16 cellular contexts compared by ENCODE assay signal in genomic region chr19:18443406-18443805, GRCh38. TPM values are rescaled to one million over a fixed set of nuclear protein-coding genes. Genes with fewer than 3 reads are reported as not detected.
DNase-seq lines count a peak whose midpoint lies in the region; ATAC-seq, FAIRE-seq and TF ChIP-seq lines count a peak whose summit lies in the region.
"Had no signal": no experiment of that assay in that cellular context is flagged by ENCODE, and none has a peak within 500 bp of the region (broad histone marks: within the 10 kb centered on the region; RNA-seq: fewer than 3 reads in every experiment).

No MANE protein-coding gene starts in this region.

- H3K79me2 ChIP-seq in K562 (ENCODE audit: control insufficient read depth, insufficient read depth, low read length) = peaks cover 5% of the 10 kb centered on the region; the same call in 1 of the 3 replicates

- no peaks in the 10 kb centered on the region for H3K9me3 ChIP-seq in BLaER1 treated with 17β-estradiol and CSF1 and Interleukin-3, amounts not matched to agents 10 nM and 100 nM (replicated peaks in 1 of 11)
- H3K9me3 ChIP-seq in CD8-positive, alpha-beta T cell (ENCODE audit: low read length) = no peaks in the 10 kb centered on the region
- no peaks in the 10 kb centered on the region for H3K9me3 ChIP-seq in K562 (replicated peaks; ENCODE audit: control insufficient read depth, insufficient read depth, low read depth, low read length)
- peaks cover 0 to 4% of the 10 kb centered on the region in 2 donors for H3K9me3 ChIP-seq in neuronal stem cell (replicated peaks in 1 of 2; ENCODE audit: control insufficient read depth in 2 of 2, insufficient read depth in 1 of 2, low read depth in 1 of 2, low read length in 2 of 2)
- H3K9me3 ChIP-seq: BE2C had no signal

- no peak overlapping the region for H3K14ac ChIP-seq in neuronal stem cell (ENCODE audit: low read length)

- TF ChIP-seq CTCF in CD8-positive, alpha-beta T cell (IDR thresholded peaks at IDR 0.05) = no peak
- TF ChIP-seq CTCF in K562 (IDR thresholded peaks at IDR 0.05 in 2 of 3, conservative IDR thresholded peaks at IDR 0.05 in 1 of 3; ENCODE audit: insufficient read depth in 2 of 3, low read depth in 1 of 3, low read length in 3 of 3) = no peak

- intact Hi-C loops in CD8-positive, alpha-beta T cell (cut with DNase I, micrococcal nuclease) = no loop called here
- intact Hi-C loops in K562 (cut with micrococcal nuclease) = no loop called here

- TF ChIP-seq POLR2A in K562 (conservative IDR thresholded peaks at IDR 0.05) = no peak

- no peaks in the 10 kb centered on the region for H3K27me3 Mint-ChIP-seq in CD8-positive, alpha-beta T cell (ENCODE audit: low read depth)

- peaks cover 18% of the 10 kb centered on the region for H3K4me1 Mint-ChIP-seq in CD8-positive, alpha-beta T cell (ENCODE audit: low read depth)

- H3K27ac ChIP-seq in BLaER1 treated with 17β-estradiol and CSF1 and Interleukin-3, amounts not matched to agents 10 nM and 100 nM = peak overlapping the region in 3 of 11 experiments; percentile 14 to 30 (median 20); a peak in 4 of 22 replicates
- no peak overlapping the region for H3K27ac ChIP-seq in CD8-positive, alpha-beta T cell (ENCODE audit: low read depth, low read length)
- no peak overlapping the region for H3K27ac ChIP-seq in K562 (ENCODE audit: extremely low read depth, low read depth, low read length)
- H3K27ac ChIP-seq in neuronal stem cell (replicated peaks; ENCODE audit: low read length) = no peak overlapping the region

- no peak for TF ChIP-seq EP300 in K562 (IDR thresholded peaks at IDR 0.05; ENCODE audit: low read length)

- no peak for FAIRE-seq in K562 (lab: Jason Lieb, UNC)
- no peak for FAIRE-seq in frontal cortex (lab: Jason Lieb, UNC)

- H2AFZ ChIP-seq in K562 (ENCODE audit: low read depth, low read length) = no peak overlapping the region
- no peak overlapping the region for H2AFZ ChIP-seq in neuronal stem cell (ENCODE audit: low read length)

- H2BK120ac ChIP-seq in neuronal stem cell (ENCODE audit: low read depth, low read length) = no peak overlapping the region

- DNase-seq in CD8-positive, alpha-beta T cell = no peak
- DNase-seq in K562 (ENCODE audit: extremely low read depth in 1 of 4, low spot score in 3 of 4) (no peak), neuronal stem cell (ENCODE audit: low spot score) (no peak), frontal cortex (ENCODE audit: low spot score in 2 of 2) (no peak), T1000 (lab: John Stamatoyannopoulos, UW) (no peak)
- DNase-seq: BE2C, H7, NCI-H1417, NCI-H2029, NCI-H510A, NCI-H82, SIG-M5 had no signal

- POLR2A ChIA-PET in CD8-positive, alpha-beta T cell (lab: Charles Lee) = no interaction called here
- POLR2A ChIA-PET in K562 (lab: Yijun Ruan, JAX) = interaction anchor here (1.0 kb wide), 1 partner anchor 25 kb away, joined by 3 read pairs; no protein-coding TSS in a partner anchor

- H2AK5ac ChIP-seq in neuronal stem cell (ENCODE audit: low read depth, low read length) = peak overlapping the region; percentile 69

- no peak overlapping the region for H4K8ac ChIP-seq in neuronal stem cell (ENCODE audit: low read depth, low read length)

- ATAC-seq in CD8-positive, alpha-beta T cell = no peak
- ATAC-seq in K562 (no peak), GM18517 (IDR thresholded peaks at IDR 0.05; ENCODE audit: unreplicated experiment) (no peak)
- ATAC-seq: Panc1 had no signal

- peak overlapping the region; percentile 49 for H3K27ac Mint-ChIP-seq in CD8-positive, alpha-beta T cell

- peaks cover 43% of the 10 kb centered on the region for H3K36me3 Mint-ChIP-seq in CD8-positive, alpha-beta T cell

- H2BK5ac ChIP-seq in neuronal stem cell (ENCODE audit: low read length) = peak overlapping the region; percentile 22

- no peaks in the 10 kb centered on the region for H3K9me3 Mint-ChIP-seq in CD8-positive, alpha-beta T cell

- no peak overlapping the region for H3K4me3 Mint-ChIP-seq in CD8-positive, alpha-beta T cell

- no peak overlapping the region for H2BK15ac ChIP-seq in neuronal stem cell (ENCODE audit: low read length)

- peaks cover under 1% of the 10 kb centered on the region for H3K79me1 ChIP-seq in neuronal stem cell (ENCODE audit: low read depth, low read length)

- no peak overlapping the region for H2BK12ac ChIP-seq in neuronal stem cell (ENCODE audit: low read length)

- peak overlapping the region; percentile 66 for H3K18ac ChIP-seq in neuronal stem cell (ENCODE audit: low read length)

- H3K4me2 ChIP-seq in BLaER1 treated with 17β-estradiol and CSF1 and Interleukin-3, amounts not matched to agents 10 nM and 100 nM = peak overlapping the region in 10 of 11 experiments; percentile 7 to 77 (median 58); a peak in 15 of 22 replicates
- no peak overlapping the region for H3K4me2 ChIP-seq in K562 (ENCODE audit: insufficient read depth, low read length)
- H3K4me2 ChIP-seq in neuronal stem cell (ENCODE audit: insufficient read depth, low read length, poor library complexity, severe bottlenecking) = no peak overlapping the region

- H3K9me1 ChIP-seq in K562 (ENCODE audit: control insufficient read depth, insufficient read depth, low read length) = peaks cover 14% of the 10 kb centered on the region

- peak overlapping the region; percentile 36 for H3K23ac ChIP-seq in neuronal stem cell (ENCODE audit: low read depth, low read length, poor library complexity)

- H3K36me3 ChIP-seq in BLaER1 treated with 17β-estradiol and CSF1 and Interleukin-3, amounts not matched to agents 10 nM and 100 nM = peaks cover 39 to 66% (median 55%) of the 10 kb centered on the region in 11 experiments
- H3K36me3 ChIP-seq in CD8-positive, alpha-beta T cell (ENCODE audit: insufficient read depth, low read length) = peaks cover 38% of the 10 kb centered on the region
- H3K36me3 ChIP-seq in K562 (ENCODE audit: control insufficient read depth, insufficient read depth, low read length) (peaks cover 53% of the 10 kb centered on the region), neuronal stem cell (replicated peaks in 1 of 2; ENCODE audit: control insufficient read depth in 2 of 2, insufficient read depth in 2 of 2, low read length in 2 of 2) (peaks cover 8 to 25% of the 10 kb centered on the region in 2 donors)

- BruUV-seq in K562 (replicated peaks; lab: Mats Ljungman, UMichigan) = no TSS peak

- WGBS in K562 (ENCODE audit: insufficient coverage, low coverage, missing lambda C conversion rate) = 98% methylated on average over 6 of the region's 6 CpGs
- no CpG with 5 or more reads among the region's 6 CpGs for WGBS in neuronal stem cell (ENCODE audit: extremely low coverage in 2 of 2, insufficient read length in 2 of 2, insufficient replicate concordance in 1 of 2), 2 donors

- H3K4me3 ChIP-seq in BLaER1 treated with 17β-estradiol and CSF1 and Interleukin-3, amounts not matched to agents 10 nM and 100 nM = no peak overlapping the region
- no peak overlapping the region for H3K4me3 ChIP-seq in CD8-positive, alpha-beta T cell (ENCODE audit: low read depth, low read length)
- H3K4me3 ChIP-seq in K562 (no peak overlapping the region), neuronal stem cell (ENCODE audit: low read length in 2 of 2) (no peak overlapping the region)

- peaks cover 41 to 72% (median 64%) of the 10 kb centered on the region in 10 experiments for H3K4me1 ChIP-seq in BLaER1 treated with 17β-estradiol and CSF1 and Interleukin-3, amounts not matched to agents 10 nM and 100 nM
- peaks cover 10% of the 10 kb centered on the region for H3K4me1 ChIP-seq in CD8-positive, alpha-beta T cell (ENCODE audit: insufficient read depth, low read length)
- H3K4me1 ChIP-seq in K562 (replicated peaks in 1 of 2; ENCODE audit: control insufficient read depth in 2 of 2, insufficient read depth in 2 of 2, low read length in 2 of 2) = peaks cover 32 to 72% of the 10 kb centered on the region in 2 experiments
- H3K4me1 ChIP-seq in neuronal stem cell (ENCODE audit: control insufficient read depth in 2 of 2, insufficient read depth in 1 of 2, low read depth in 1 of 2, low read length in 2 of 2) = peaks cover 34 to 43% of the 10 kb centered on the region in 2 donors
- H3K4me1 ChIP-seq: BE2C had no signal

- TF ChIP-seq RAD21 in K562 (CRISPR knock-in tag; conservative IDR thresholded peaks at IDR 0.05 in 1 of 2, IDR thresholded peaks at IDR 0.05 in 1 of 2) = no peak

- H3K4ac ChIP-seq in neuronal stem cell (ENCODE audit: low read length) = no peak overlapping the region

- H3K27me3 ChIP-seq in BLaER1 treated with 17β-estradiol and CSF1 and Interleukin-3, amounts not matched to agents 10 nM and 100 nM = no peaks in the 10 kb centered on the region
- no peaks in the 10 kb centered on the region for H3K27me3 ChIP-seq in CD8-positive, alpha-beta T cell (ENCODE audit: insufficient read depth, low read length)
- H3K27me3 ChIP-seq in K562 (ENCODE audit: control insufficient read depth in 2 of 2, insufficient read depth in 2 of 2, low read length in 2 of 2) (no peaks in the 10 kb centered on the region), neuronal stem cell (ENCODE audit: control insufficient read depth in 3 of 3, insufficient read depth in 3 of 3, low read depth in 1 of 3, low read length in 3 of 3) (no peaks in the 10 kb centered on the region)
- H3K27me3 ChIP-seq: BE2C had no signal

- CTCF ChIA-PET in CD8-positive, alpha-beta T cell (lab: Charles Lee) = interaction anchor here (1.0 kb wide), 1 partner anchor 7 kb away, joined by 4 read pairs; no protein-coding TSS in a partner anchor
- CTCF ChIA-PET in K562 (lab: Yijun Ruan, JAX; ENCODE audit: low intra/inter-chr PET ratio) = no interaction called here

- no peak overlapping the region for H4K91ac ChIP-seq in neuronal stem cell (ENCODE audit: low read depth, low read length, poor library complexity)

- H3K9ac ChIP-seq in BLaER1 treated with 17β-estradiol and CSF1 and Interleukin-3, amounts not matched to agents 10 nM and 100 nM = peak overlapping the region in 7 of 11 experiments; percentile 15 to 65 (median 51); a peak in 11 of 22 replicates
- H3K9ac ChIP-seq in K562 (ENCODE audit: insufficient read depth in 1 of 2, low read depth in 2 of 2, low read length in 2 of 2) = 0 out of 4 replicates have a peak overlapping the region, but pooled peaks of 1 of the 2 experiments have one; percentile 29
- peak overlapping the region; percentile 56 for H3K9ac ChIP-seq in neuronal stem cell (ENCODE audit: low read depth, low read length, poor library complexity)

- in situ Hi-C loops in K562 (cut with MboI) = no loop called here

- peaks cover 39 to 98% (median 77%) of the 10 kb centered on the region in 11 experiments for H4K20me1 ChIP-seq in BLaER1 treated with 17β-estradiol and CSF1 and Interleukin-3, amounts not matched to agents 10 nM and 100 nM
- H4K20me1 ChIP-seq in K562 (replicated peaks; ENCODE audit: control insufficient read depth, insufficient read depth, low read length) = 0 out of 2 replicates have a peak, but pooled peaks cover 4% of the 10 kb centered on the region

RNA-seq across cellular contexts. Expression of gene ISYNA1, which starts 5.5 kb away (rescaled TPM):
- total RNA-seq in CD8-positive, alpha-beta T cell = 10 to 100 TPM; 54.5 to 54.7 TPM
- total RNA-seq in K562 (2011; cell fraction: chromatin; rRNA removed; ENCODE audit: low replicate concordance) = 155 and 651 TPM in 2 replicates
- 616 and 678 TPM in 2 replicates for total RNA-seq in K562 (2011; cell fraction: nucleolus; rRNA removed)
- 226 and 284 TPM in 2 replicates for total RNA-seq in K562 (2011; cell fraction: nucleoplasm; rRNA removed)
- total RNA-seq in K562 (2014; rRNA removed) = 180 and 202 TPM in 2 replicates
- 14.6 and 32.0 TPM in 2 replicates for total RNA-seq in K562 (2014; rRNA removed; fragmentation: Illumina TruSeq; extraction: Trizol)
- total RNA-seq in K562 (2015; rRNA removed; fragmentation: Illumina TruSeq; extraction: Trizol) = 93.2 and 96.8 TPM in 2 replicates
- total RNA-seq in K562 (2021) = 435 and 460 TPM in 2 replicates
- polyA plus RNA-seq in K562 (2011; rRNA removed) = 99.3 and 191 TPM in 2 replicates
- 148 and 356 TPM in 2 replicates for polyA plus RNA-seq in K562 (2011; cell fraction: cytosol; rRNA removed)
- polyA plus RNA-seq in K562 (2011; cell fraction: nucleus; rRNA removed) = 1,012 and 1,382 TPM in 2 replicates
- 319 and 453 TPM in 2 replicates for polyA plus RNA-seq in K562 (2012)
- polyA plus RNA-seq in K562 (2014; fragmentation: Illumina TruSeq; extraction: Trizol) = 73.2 and 198 TPM in 2 replicates
- polyA plus RNA-seq in K562 (2014; fragmentation: Nextera tagmentation; extraction: Ambion mirVana) = 10 to 100 TPM; 21.8 to 57.6 TPM
- 376 and 380 TPM in 2 replicates for polyA plus RNA-seq in K562 (2014; rRNA removed)
- polyA minus RNA-seq in K562 (2011; rRNA and poly(A)+ RNA removed) = 36.7 and 52.6 TPM in 2 replicates
- 173 and 245 TPM in 2 replicates for polyA minus RNA-seq in K562 (2011; cell fraction: cytosol; rRNA and poly(A)+ RNA removed)
- 114 and 124 TPM in 2 replicates for polyA minus RNA-seq in K562 (2011; cell fraction: nucleus; rRNA and poly(A)+ RNA removed)
- 318 TPM for polyA plus RNA-seq in neuronal stem cell (2013, experiment 1 of 2)
- polyA plus RNA-seq in neuronal stem cell (2013, experiment 2 of 2) = 304 TPM
- total RNA-seq in frontal cortex = 62.8 TPM

RNA-seq across cellular contexts. Expression of gene SSBP4, which starts 24.2 kb away (rescaled TPM):
- total RNA-seq in CD8-positive, alpha-beta T cell = 10 to 100 TPM; 49.9 to 58.2 TPM
- 28.5 and 141 TPM in 2 replicates for total RNA-seq in K562 (2011; cell fraction: chromatin; rRNA removed; ENCODE audit: low replicate concordance)
- 209 and 228 TPM in 2 replicates for total RNA-seq in K562 (2011; cell fraction: nucleolus; rRNA removed)
- 68.6 and 76.2 TPM in 2 replicates for total RNA-seq in K562 (2011; cell fraction: nucleoplasm; rRNA removed)
- total RNA-seq in K562 (2014; rRNA removed) (125 and 188 TPM in 2 replicates), K562 (2014; rRNA removed; fragmentation: Illumina TruSeq; extraction: Trizol) (21.2 and 21.4 TPM in 2 replicates), K562 (2015; rRNA removed; fragmentation: Illumina TruSeq; extraction: Trizol) (72.3 and 76.3 TPM in 2 replicates), K562 (2021) (189 TPM in 2 replicates), frontal cortex (69.3 TPM)
- polyA plus RNA-seq in K562 (2011; rRNA removed) (20.1 and 25.9 TPM in 2 replicates), K562 (2014; fragmentation: Illumina TruSeq; extraction: Trizol) (39.0 and 114 TPM in 2 replicates), K562 (2014; fragmentation: Nextera tagmentation; extraction: Ambion mirVana) (1 to 10 TPM; 1.1 to 1.9 TPM), K562 (2014; rRNA removed) (119 and 133 TPM in 2 replicates)
- polyA plus RNA-seq in K562 (2011; cell fraction: cytosol; rRNA removed) = 25.4 and 118 TPM in 2 replicates
- 134 and 296 TPM in 2 replicates for polyA plus RNA-seq in K562 (2011; cell fraction: nucleus; rRNA removed)
- 81.3 and 110 TPM in 2 replicates for polyA plus RNA-seq in K562 (2012)
- 3.6 and 7.0 TPM in 2 replicates for polyA minus RNA-seq in K562 (2011; rRNA and poly(A)+ RNA removed)
- 37.3 and 43.8 TPM in 2 replicates for polyA minus RNA-seq in K562 (2011; cell fraction: cytosol; rRNA and poly(A)+ RNA removed)
- 85.0 and 105 TPM in 2 replicates for polyA minus RNA-seq in K562 (2011; cell fraction: nucleus; rRNA and poly(A)+ RNA removed)
- polyA plus RNA-seq in neuronal stem cell (2013, experiment 1 of 2) = 66.8 TPM
- 64.3 TPM for polyA plus RNA-seq in neuronal stem cell (2013, experiment 2 of 2)

RNA-seq across cellular contexts. Expression of gene LRRC25, which starts 46.0 kb away (rescaled TPM):
- total RNA-seq in CD8-positive, alpha-beta T cell = under 1 TPM in 1 of 2 experiments, not detected in 1; 0.22 TPM
- 0.25 TPM in 1 of 2 replicates, not detected in the other for total RNA-seq in K562 (2011; cell fraction: chromatin; rRNA removed; ENCODE audit: low replicate concordance)
- total RNA-seq in K562 (2011; cell fraction: nucleolus; rRNA removed) = 0.39 and 0.50 TPM in 2 replicates
- 0.22 TPM in 1 of 2 replicates, not detected in the other for total RNA-seq in K562 (2011; cell fraction: nucleoplasm; rRNA removed)
- 0.18 and 0.29 TPM in 2 replicates for total RNA-seq in K562 (2014; rRNA removed)
- total RNA-seq in K562 (2014; rRNA removed; fragmentation: Illumina TruSeq; extraction: Trizol) = 0.07 TPM in 1 of 2 replicates, not detected in the other
- total RNA-seq in K562 (2015; rRNA removed; fragmentation: Illumina TruSeq; extraction: Trizol) = 0.30 and 0.36 TPM in 2 replicates
- total RNA-seq in K562 (2021) = 0.09 and 0.22 TPM in 2 replicates
- 0.10 and 0.42 TPM in 2 replicates for polyA plus RNA-seq in K562 (2011; rRNA removed)
- 0.31 and 0.41 TPM in 2 replicates for polyA plus RNA-seq in K562 (2011; cell fraction: cytosol; rRNA removed)
- 0.20 and 0.53 TPM in 2 replicates for polyA plus RNA-seq in K562 (2011; cell fraction: nucleus; rRNA removed)
- polyA plus RNA-seq in K562 (2012) = 0.33 and 1.1 TPM in 2 replicates
- 0.10 and 0.25 TPM in 2 replicates for polyA plus RNA-seq in K562 (2014; fragmentation: Illumina TruSeq; extraction: Trizol)
- polyA plus RNA-seq in K562 (2014; fragmentation: Nextera tagmentation; extraction: Ambion mirVana) = not detected
- 0.08 TPM in 1 of 2 replicates, not detected in the other for polyA plus RNA-seq in K562 (2014; rRNA removed)
- polyA minus RNA-seq in K562 (2011; rRNA and poly(A)+ RNA removed) = 0.11 and 0.18 TPM in 2 replicates
- 0.57 and 1.1 TPM in 2 replicates for polyA minus RNA-seq in K562 (2011; cell fraction: cytosol; rRNA and poly(A)+ RNA removed)
- polyA minus RNA-seq in K562 (2011; cell fraction: nucleus; rRNA and poly(A)+ RNA removed) = 0.13 and 0.67 TPM in 2 replicates
- polyA plus RNA-seq in neuronal stem cell (2013, experiment 1 of 2) = 0.18 TPM
- polyA plus RNA-seq in neuronal stem cell (2013, experiment 2 of 2) = 0.10 TPM
- total RNA-seq in frontal cortex = 0.41 TPM
- total RNA-seq: LHCN-M2 had no signal

RNA-seq across cellular contexts. Expression of gene GDF15, which starts 57.4 kb away (rescaled TPM):
- not detected for total RNA-seq in CD8-positive, alpha-beta T cell
- 25.1 and 116 TPM in 2 replicates for total RNA-seq in K562 (2011; cell fraction: chromatin; rRNA removed; ENCODE audit: low replicate concordance)
- total RNA-seq in K562 (2011; cell fraction: nucleolus; rRNA removed) = 214 and 262 TPM in 2 replicates
- 94.6 and 109 TPM in 2 replicates for total RNA-seq in K562 (2011; cell fraction: nucleoplasm; rRNA removed)
- total RNA-seq in K562 (2014; rRNA removed) = 78.0 and 82.4 TPM in 2 replicates
- 7.3 TPM in 2 replicates for total RNA-seq in K562 (2014; rRNA removed; fragmentation: Illumina TruSeq; extraction: Trizol)
- total RNA-seq in K562 (2015; rRNA removed; fragmentation: Illumina TruSeq; extraction: Trizol) = 10.1 and 11.0 TPM in 2 replicates
- total RNA-seq in K562 (2021) = 69.8 and 74.5 TPM in 2 replicates
- polyA plus RNA-seq in K562 (2011; rRNA removed) = 12.5 TPM in 2 replicates
- polyA plus RNA-seq in K562 (2011; cell fraction: cytosol; rRNA removed) = 31.8 and 127 TPM in 2 replicates
- 21.6 and 59.4 TPM in 2 replicates for polyA plus RNA-seq in K562 (2011; cell fraction: nucleus; rRNA removed)
- polyA plus RNA-seq in K562 (2012) = 50.1 and 369 TPM in 2 replicates
- polyA plus RNA-seq in K562 (2014; fragmentation: Illumina TruSeq; extraction: Trizol) = 19.3 and 47.1 TPM in 2 replicates
- polyA plus RNA-seq in K562 (2014; fragmentation: Nextera tagmentation; extraction: Ambion mirVana) = 1 to 10 TPM; 2.3 to 2.9 TPM
- polyA plus RNA-seq in K562 (2014; rRNA removed) = 57.2 and 67.4 TPM in 2 replicates
- 2.4 and 5.6 TPM in 2 replicates for polyA minus RNA-seq in K562 (2011; rRNA and poly(A)+ RNA removed)
- polyA minus RNA-seq in K562 (2011; cell fraction: cytosol; rRNA and poly(A)+ RNA removed) = 31.8 and 32.2 TPM in 2 replicates
- polyA minus RNA-seq in K562 (2011; cell fraction: nucleus; rRNA and poly(A)+ RNA removed) = 18.5 and 24.2 TPM in 2 replicates
- 5.3 TPM for polyA plus RNA-seq in neuronal stem cell (2013, experiment 1 of 2)
- polyA plus RNA-seq in neuronal stem cell (2013, experiment 2 of 2) = 5.1 TPM
- not detected for total RNA-seq in frontal cortex

Comparison
In these comparisons a context has a peak if more than half of its experiments do, and no peak if none do; other contexts are left out.
1. H3K4me2 ChIP-seq: peak in BLaER1 treated with 17β-estradiol and CSF1 and Interleukin-3, amounts not matched to agents 10 nM and 100 nM (10 of 11); none in K562 (single experiment) and neuronal stem cell (single experiment).